ENCODE assay signal across 8 cellular contexts in genomic region chr2:218465987-218466633, GRCh38. TPM values are rescaled to one million over a fixed set of nuclear protein-coding genes. Genes with fewer than 3 reads are reported as not detected.
DNase-seq lines count a peak whose midpoint lies in the region; ATAC-seq and TF ChIP-seq lines count a peak whose summit lies in the region.
"Had no signal": no experiment of that assay in that cellular context is flagged by ENCODE, and none has a peak within 500 bp of the region (broad histone marks: within the 10 kb centered on the region; RNA-seq: fewer than 3 reads in every experiment).

No MANE protein-coding gene starts in this region.

- peaks cover 0 to 26% (median 3%) of the 10 kb centered on the region in 4 donors for H3K36me3 ChIP-seq in sigmoid colon

- no peak overlapping the region for H3K27ac ChIP-seq in sigmoid colon

- intact Hi-C loops in sigmoid colon (cut with DNase I), result loop anchor here (2.0 to 5.0 kb wide), 2 partner anchors 59 to 174 kb away; partner anchors contain the start of gene TMBIM1

- H3K4me3 ChIP-seq in foreskin fibroblast (ENCODE audit: low read depth in 1 of 2, low read length in 2 of 2) (no peak overlapping the region), sigmoid colon (no peak overlapping the region)

- WGBS in sigmoid colon, 2 donors, result 36 to 49% methylated on average over 3 of the region's 3 CpGs

- no peak for TF ChIP-seq POLR2A in sigmoid colon (IDR thresholded peaks at IDR 0.05)

- DNase-seq in RPMI7951 (ENCODE audit: low read depth) (peak; percentile 36), foreskin fibroblast (peak; percentile 3 to 47), sigmoid colon (no peak), activated gamma-delta T cell (lab: John Stamatoyannopoulos, UW) (no peak)

- TF ChIP-seq CTCF in GM12873 (IDR thresholded peaks at IDR 0.05; ENCODE audit: insufficient read depth, low read depth, low read length, missing control alignments) (peak; percentile 33), foreskin fibroblast (IDR thresholded peaks at IDR 0.05; ENCODE audit: low read depth, low read length) (peak; percentile 15), sigmoid colon (IDR thresholded peaks at IDR 0.05) (peak; percentile 32 to 55 (median 44))

- no peaks in the 10 kb centered on the region for H3K9me3 ChIP-seq in sigmoid colon

- no peaks in the 10 kb centered on the region for H3K27me3 ChIP-seq in sigmoid colon

- TF ChIP-seq EP300 in sigmoid colon (IDR thresholded peaks at IDR 0.05), result no peak

- ATAC-seq in HG03565 (IDR thresholded peaks at IDR 0.05; ENCODE audit: unreplicated experiment) (no peak), GM19035 (IDR thresholded peaks at IDR 0.05; ENCODE audit: unreplicated experiment) (no peak)

- no peaks in the 10 kb centered on the region for H3K4me1 ChIP-seq in sigmoid colon

RNA-seq across cellular contexts. Expression of gene VIL1, which starts 47.2 kb away (rescaled TPM):
- total RNA-seq in RPMI7951 (2014; rRNA removed; shearing (Covaris generic)), result not detected in 2 replicates
- 1 to 10 TPM in 1 of 4 donors, under 1 TPM in 1, not detected in 2; 0.71 to 2.8 TPM for total RNA-seq in sigmoid colon
- 100 to 1,000 TPM; 111 to 172 (median 170) TPM for polyA plus RNA-seq in sigmoid colon
- total RNA-seq: T-helper 2 cell treated with Interferon-gamma antibody and Interleukin-4, amounts not matched to agents 100 ng/mL and 5 ng/mL, for 36 hours had no signal

Comparison
In these comparisons a context has a peak if more than half of its experiments do, and no peak if none do; other contexts are left out.
1. DNase-seq: peak in RPMI7951 (single experiment) and foreskin fibroblast (2 of 2); none in sigmoid colon (single experiment) and activated gamma-delta T cell (single experiment).
2. Peak in every context shown above with its lines, with median percentiles within 50 percentile points of each other: CTCF ChIP-seq.